ENCODE assay signal across 19 cellular contexts in genomic region chr17:16877102-16877501, GRCh38.
DNase-seq lines count a peak whose midpoint lies in the region; ATAC-seq and TF ChIP-seq lines count a peak whose summit lies in the region.
"Had no signal": no experiment of that assay in that cellular context is flagged by ENCODE, and none has a peak within 500 bp of the region (broad histone marks: within the 10 kb centered on the region; RNA-seq: fewer than 3 reads in every experiment).

No MANE protein-coding gene starts in this region.

- no peak overlapping the region for H3K27ac Mint-ChIP-seq in endodermal cell
- no peak overlapping the region for H3K27ac Mint-ChIP-seq in activated T-cell treated with anti-CD3 and anti-CD28 coated beads, Interleukin-2, amount 50 U/mL, for 72 hours
- H3K27ac Mint-ChIP-seq: CD4-positive, alpha-beta memory T cell had no signal

- no peaks in the 10 kb centered on the region for H3K27me3 Mint-ChIP-seq in endodermal cell (ENCODE audit: insufficient read depth)
- no peaks in the 10 kb centered on the region for H3K27me3 Mint-ChIP-seq in activated T-cell treated with anti-CD3 and anti-CD28 coated beads, Interleukin-2, amount 50 U/mL, for 72 hours (ENCODE audit: low read depth)

- DNase-seq in EH (ENCODE audit: low read depth) (peak; percentile 20), M059J (ENCODE audit: low read depth) (peak; percentile 29), endodermal cell (peak; percentile 8), posterior vena cava (ENCODE audit: low spot score) (peak; percentile 2)
- no peak for DNase-seq in activated T-cell treated with anti-CD3 and anti-CD28 coated beads, Interleukin-2, amount 50 U/mL, for 72 hours
- DNase-seq: BE2C; CD4-positive, alpha-beta memory T cell; DMS79 treated with DMSO at 0.1 percent for 48 hours; KG1; NCI-H1092; NCI-H1694 treated with DMSO at 0.1 percent for 48 hours; NCI-H446; NCI-H774; SHP77 had no signal

- no peaks in the 10 kb centered on the region for H3K36me3 ChIP-seq in endodermal cell (ENCODE audit: control insufficient read depth, insufficient read depth, low read length)
- H3K36me3 ChIP-seq: BE2C, Peyer's patch had no signal

- peaks cover 9% of the 10 kb centered on the region for H3K9me3 ChIP-seq in endodermal cell (ENCODE audit: control insufficient read depth, low read length)
- H3K9me3 ChIP-seq: BE2C had no signal

- H3K27me3 ChIP-seq in endodermal cell (ENCODE audit: control insufficient read depth, insufficient read depth, low read length, poor library complexity, severe bottlenecking) = no peaks in the 10 kb centered on the region
- H3K27me3 ChIP-seq: BE2C, Peyer's patch had no signal

- H3K4me1 ChIP-seq in endodermal cell (ENCODE audit: control insufficient read depth, insufficient read depth, low read length) = no peaks in the 10 kb centered on the region
- H3K4me1 ChIP-seq: BE2C had no signal

- intact Hi-C loops in posterior vena cava (cut with DNase I) = no loop called here

- H3K9ac ChIP-seq in endodermal cell (ENCODE audit: extremely low read depth, low read length, poor library complexity, severe bottlenecking) = no peak overlapping the region

- H3K9me3 Mint-ChIP-seq in endodermal cell = peaks cover 9% of the 10 kb centered on the region
- H3K9me3 Mint-ChIP-seq in activated T-cell treated with anti-CD3 and anti-CD28 coated beads, Interleukin-2, amount 50 U/mL, for 72 hours = no peaks in the 10 kb centered on the region

- no peak overlapping the region for H3K4me3 ChIP-seq in endodermal cell (ENCODE audit: low read length)
- H3K4me3 ChIP-seq: Peyer's patch had no signal

- no peaks in the 10 kb centered on the region for H3K4me1 Mint-ChIP-seq in endodermal cell
- H3K4me1 Mint-ChIP-seq in activated T-cell treated with anti-CD3 and anti-CD28 coated beads, Interleukin-2, amount 50 U/mL, for 72 hours (ENCODE audit: low read depth) = no peaks in the 10 kb centered on the region
- H3K4me1 Mint-ChIP-seq: CD4-positive, alpha-beta memory T cell had no signal

- ATAC-seq in GM19397 (IDR thresholded peaks at IDR 0.05; ENCODE audit: unreplicated experiment) (no peak), HG02981 (IDR thresholded peaks at IDR 0.05; ENCODE audit: unreplicated experiment) (no peak)
- no peak for ATAC-seq in activated T-cell treated with anti-CD3 and anti-CD28 coated beads, Interleukin-2, amount 50 U/mL, for 72 hours (replicated peaks in 1 of 2)
- ATAC-seq: HCT116, SK-N-SH treated with all-trans-retinoic acid at 6 μM for 48 hours had no signal

- WGBS in endodermal cell (ENCODE audit: insufficient coverage in 1 of 2, insufficient read length in 1 of 2), 2 experiments = 50 to 100% methylated on average over 1 of the region's 1 CpG

- no peak overlapping the region for H3K4me3 Mint-ChIP-seq in endodermal cell
- no peak overlapping the region for H3K4me3 Mint-ChIP-seq in activated T-cell treated with anti-CD3 and anti-CD28 coated beads, Interleukin-2, amount 50 U/mL, for 72 hours
- H3K4me3 Mint-ChIP-seq: CD4-positive, alpha-beta memory T cell had no signal

- TF ChIP-seq CTCF in endodermal cell (conservative IDR thresholded peaks at IDR 0.05) = no peak

- H3K36me3 Mint-ChIP-seq in endodermal cell (ENCODE audit: low read depth) = no peaks in the 10 kb centered on the region
- no peaks in the 10 kb centered on the region for H3K36me3 Mint-ChIP-seq in activated T-cell treated with anti-CD3 and anti-CD28 coated beads, Interleukin-2, amount 50 U/mL, for 72 hours (ENCODE audit: insufficient read depth in 2 of 2)
- H3K36me3 Mint-ChIP-seq: CD4-positive, alpha-beta memory T cell had no signal

- no peak overlapping the region for H3K27ac ChIP-seq in endodermal cell (ENCODE audit: low read depth, low read length)
- H3K27ac ChIP-seq: Peyer's patch had no signal

Comparison
In these comparisons a context has a peak if more than half of its experiments do, and no peak if none do; other contexts are left out.
1. DNase-seq: peak in EH (single experiment), M059J (single experiment), endodermal cell (single experiment) and posterior vena cava (single experiment); none in activated T-cell treated with anti-CD3 and anti-CD28 coated beads, Interleukin-2, amount 50 U/mL, for 72 hours (0 of 2).